ENCODE assay signal across 8 cellular contexts in genomic region chr11:11268119-11268518, GRCh38.
"Had no signal": no experiment of that assay in that cellular context is flagged by ENCODE, and none has a peak within 500 bp of the region (broad histone marks: within the 10 kb centered on the region; RNA-seq: fewer than 3 reads in every experiment).

No MANE protein-coding gene starts in this region.

- H3K4me3 Mint-ChIP-seq: HFFc6 had no signal

- H3K27me3 Mint-ChIP-seq: IgD-negative memory B cell had no signal

- H3K36me3 Mint-ChIP-seq: IgD-negative memory B cell had no signal

- ATAC-seq: HepG2 had no signal

- H3K27ac Mint-ChIP-seq: HFFc6, IgD-negative memory B cell had no signal

- DNase-seq: GM23248, GOT3, H7, HFFc6 had no signal

- H3K9me3 ChIP-seq: HAP-1 had no signal

- H3K36me3 ChIP-seq: HAP-1 had no signal

- H3K4me3 ChIP-seq: GM23248, HAP-1 had no signal

- H3K27ac ChIP-seq: GM23248, HL-60 had no signal

- H3K9me3 Mint-ChIP-seq: HFFc6, IgD-negative memory B cell had no signal

- H3K4me1 ChIP-seq: HAP-1 had no signal
